ENCODE assay signal across 8 cellular contexts in the genomic region with DNA sequence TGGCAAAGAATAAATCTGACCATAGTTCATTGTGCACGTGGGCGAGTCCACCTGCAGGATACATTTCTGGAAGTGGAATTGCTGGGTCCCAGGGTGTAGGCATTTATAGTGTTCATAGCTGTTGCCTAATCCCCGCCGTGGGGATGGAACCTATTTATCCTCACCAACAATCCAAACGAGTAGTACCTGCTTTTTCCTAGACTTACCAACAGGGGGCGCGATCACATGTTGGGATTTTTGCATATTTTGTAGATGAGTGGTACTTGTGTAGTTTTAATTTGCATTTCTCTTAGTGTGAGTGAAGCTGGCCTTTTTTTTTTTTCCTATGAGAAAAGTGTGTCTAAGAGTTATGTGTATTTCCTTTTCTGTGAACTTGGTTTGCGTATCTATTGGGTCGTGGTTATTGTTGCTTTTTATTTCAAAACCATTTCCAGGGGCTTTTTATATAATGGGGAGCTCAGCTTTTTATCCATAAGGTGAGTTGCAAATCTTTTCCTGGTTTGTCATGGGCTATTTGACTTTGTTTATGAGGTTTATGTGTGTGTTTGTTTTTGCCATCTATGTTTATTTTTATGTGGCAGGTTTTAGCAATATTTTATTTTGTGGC.
DNase-seq lines count a peak whose midpoint lies in the region; ATAC-seq and TF ChIP-seq lines count a peak whose summit lies in the region.

No MANE protein-coding gene starts in this region.

- ATAC-seq in natural killer cell = peak; percentile 63 to 87 (median 77)
- no peak for ATAC-seq in GM21737 (IDR thresholded peaks at IDR 0.05; ENCODE audit: unreplicated experiment)

- no peak overlapping the region for H3K9ac ChIP-seq in OCI-LY3 (ENCODE audit: low read length)

- no peaks in the 10 kb centered on the region for H3K9me3 ChIP-seq in OCI-LY3 (ENCODE audit: insufficient read depth, low read length)

- no peak overlapping the region for H3K4me3 ChIP-seq in BJ (ENCODE audit: low read depth, low read length)
- H3K4me3 ChIP-seq in OCI-LY3 (ENCODE audit: low read length) = no peak overlapping the region
- no peak overlapping the region for H3K4me3 ChIP-seq in epithelial cell of proximal tubule (ENCODE audit: low read depth, low read length)

- POLR2A ChIA-PET in BJ (lab: Charles Lee) (no interaction called here), HEK293T (lab: Yijun Ruan, JAX) (interaction anchor here (0.9 kb wide), 1 partner anchor 66 kb away, joined by 3 read pairs; no protein-coding TSS in a partner anchor)

- peaks cover 11% of the 10 kb centered on the region in 2 donors for H3K27me3 Mint-ChIP-seq in natural killer cell (ENCODE audit: low read depth in 2 of 2)

- peak overlapping the region; percentile 27 for H3K4me2 ChIP-seq in OCI-LY3 (ENCODE audit: low read length)

- no peaks in the 10 kb centered on the region; the same call in 1 of the 2 replicates for H3K27me3 ChIP-seq in BJ (ENCODE audit: control insufficient read depth, insufficient read depth, low read length)
- H3K27me3 ChIP-seq in OCI-LY3 (ENCODE audit: low read depth, low read length) = peaks cover 14% of the 10 kb centered on the region

- no peak overlapping the region for H3K4me3 Mint-ChIP-seq in natural killer cell

- peaks cover 14 to 24% of the 10 kb centered on the region in 2 donors for H3K4me1 Mint-ChIP-seq in natural killer cell

- no peaks in the 10 kb centered on the region for H3K36me3 ChIP-seq in BJ (ENCODE audit: control insufficient read depth, insufficient read depth, low read length)
- H3K36me3 ChIP-seq in OCI-LY3 (replicated peaks; ENCODE audit: low read depth, low read length) = no peaks in the 10 kb centered on the region

- H4K20me1 ChIP-seq in OCI-LY3 (ENCODE audit: insufficient read depth, low read length) = no peaks in the 10 kb centered on the region

- no peaks in the 10 kb centered on the region for H3K79me2 ChIP-seq in OCI-LY3 (ENCODE audit: low read length)

- H3K4me1 ChIP-seq in OCI-LY3 (ENCODE audit: low read length) = peaks cover 7% of the 10 kb centered on the region

- peak; percentile 75 for TF ChIP-seq CTCF in BJ (IDR thresholded peaks at IDR 0.05; ENCODE audit: insufficient read depth, low read depth, low read length)
- peak; percentile 85 for TF ChIP-seq CTCF in OCI-LY3 (IDR thresholded peaks at IDR 0.05; ENCODE audit: low read depth, low read length)
- peak; percentile 90 for TF ChIP-seq CTCF in epithelial cell of proximal tubule (conservative IDR thresholded peaks at IDR 0.05; ENCODE audit: low read depth, low read length)
- peak; percentile 83 for TF ChIP-seq CTCF in natural killer cell (IDR thresholded peaks at IDR 0.05)

- CTCF ChIA-PET in BJ (lab: Yijun Ruan, JAX) (interaction anchor here (0.6 to 3.6 kb wide), 16 partner anchors 8 to 127 kb away, joined by 3 to 48 read pairs (median 4); no protein-coding TSS in a partner anchor), HEK293T (lab: Yijun Ruan, JAX) (interaction anchor here (0.7 to 1.6 kb wide), 8 partner anchors 9 to 597 kb away, joined by 3 to 7 read pairs (median 3); no protein-coding TSS in a partner anchor)

- no peak overlapping the region for H2AFZ ChIP-seq in OCI-LY3 (ENCODE audit: low read depth, low read length)

- H3K36me3 Mint-ChIP-seq in natural killer cell = no peaks in the 10 kb centered on the region

- H3K27ac Mint-ChIP-seq in natural killer cell = no peak overlapping the region

- DNase-seq in BJ (ENCODE audit: low read depth) = peak; percentile 51
- DNase-seq in HEK293T (ENCODE audit: extremely low spot score) = peak; percentile 69
- peak; percentile 56 for DNase-seq in activated T-cell treated with anti-CD3 and anti-CD28 coated beads for 1 hour (ENCODE audit: low read depth)
- peak; percentile 40 for DNase-seq in epithelial cell of proximal tubule (ENCODE audit: low read depth)
- peak; percentile 44 for DNase-seq in natural killer cell
- peak; percentile 53 for DNase-seq in stimulated activated naive CD4-positive, alpha-beta T cell treated with Interleukin-2 at 50 U/mL for 16 hours (lab: John Stamatoyannopoulos, UW)

- no peak overlapping the region for H3K27ac ChIP-seq in OCI-LY3 (ENCODE audit: low read length)

- no peaks in the 10 kb centered on the region for H3K9me3 Mint-ChIP-seq in natural killer cell

- intact Hi-C loops in natural killer cell (cut with micrococcal nuclease) = loop anchor here (1.0 kb wide), 3 partner anchors 32 to 127 kb away; no protein-coding TSS in a partner anchor

TF ChIP-seq in HEK293T, 16 proteins besides CTCF, POLR2A, EP300 and RAD21:
- TF ChIP-seq LEF1 (IDR thresholded peaks at IDR 0.05; ENCODE audit: borderline replicate concordance) = no peak
- no peak for TF ChIP-seq SUZ12 (IDR thresholded peaks at IDR 0.05)
- TF ChIP-seq L3MBTL2 (conservative IDR thresholded peaks at IDR 0.05) = no peak
- TF ChIP-seq, protein P1, sequence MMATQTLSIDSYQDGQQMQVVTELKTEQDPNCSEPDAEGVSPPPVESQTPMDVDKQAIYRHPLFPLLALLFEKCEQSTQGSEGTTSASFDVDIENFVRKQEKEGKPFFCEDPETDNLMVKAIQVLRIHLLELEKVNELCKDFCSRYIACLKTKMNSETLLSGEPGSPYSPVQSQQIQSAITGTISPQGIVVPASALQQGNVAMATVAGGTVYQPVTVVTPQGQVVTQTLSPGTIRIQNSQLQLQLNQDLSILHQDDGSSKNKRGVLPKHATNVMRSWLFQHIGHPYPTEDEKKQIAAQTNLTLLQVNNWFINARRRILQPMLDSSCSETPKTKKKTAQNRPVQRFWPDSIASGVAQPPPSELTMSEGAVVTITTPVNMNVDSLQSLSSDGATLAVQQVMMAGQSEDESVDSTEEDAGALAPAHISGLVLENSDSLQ (IDR thresholded peaks at IDR 0.05) = no peak
